Comparison of ENCODE assay signal across 30 cellular contexts in genomic region chrX:122219735-122220134, GRCh38.
"Had no signal": no experiment of that assay in that cellular context is flagged by ENCODE, and none has a peak within 500 bp of the region (broad histone marks: within the 10 kb centered on the region; RNA-seq: fewer than 3 reads in every experiment).

No MANE protein-coding gene starts in this region.

- H3K4me1 Mint-ChIP-seq: activated naive CD8-positive, alpha-beta T cell treated with anti-CD3 and anti-CD28 coated beads for 36 hours; mesothelial cell of epicardium; naive B cell; stimulated activated naive B cell treated with anti-CD40 and anti-IgM and Interleukin-4, amounts not matched to agents 10 μg/mL and 1 μg/mL and 100 μg/mL, for 72 hours had no signal

- H3K36me3 Mint-ChIP-seq: activated naive CD8-positive, alpha-beta T cell treated with anti-CD3 and anti-CD28 coated beads for 36 hours; brain; mesothelial cell of epicardium; stimulated activated naive B cell treated with anti-CD40 and anti-IgM and Interleukin-4, amounts not matched to agents 10 μg/mL and 1 μg/mL and 100 μg/mL, for 72 hours had no signal

- H3K27ac Mint-ChIP-seq: activated naive CD4-positive, alpha-beta T cell treated with anti-CD3 and anti-CD28 coated beads for 36 hours; activated naive CD8-positive, alpha-beta T cell treated with anti-CD3 and anti-CD28 coated beads for 36 hours; activated T-helper 1 cell treated with anti-CD3 and anti-CD28 coated beads, Interleukin-12 subunit alpha, Interleukin-12 subunit beta, Interleukin-2, Interleukin-4 antibody, amounts not matched to agents 30 ng/mL and 10 ng/mL and 1 ng/mL, durations not matched to agents 14 hours and 24 hours and 36 hours; effector memory CD8-positive, alpha-beta T cell; mesothelial cell of epicardium; naive B cell; nephron progenitor cell; stimulated activated naive B cell treated with anti-CD40 and anti-IgM and Interleukin-4, amounts not matched to agents 10 μg/mL and 1 μg/mL and 100 μg/mL, for 72 hours had no signal

- H3K27me3 ChIP-seq: adrenal gland, esophagus muscularis mucosa, right atrium auricular region had no signal

- FAIRE-seq: endothelial cell of umbilical vein had no signal

- H3K4me2 ChIP-seq: smooth muscle cell had no signal

- H3K27ac ChIP-seq: adrenal gland, esophagus muscularis mucosa, heart right ventricle, right atrium auricular region, tibial nerve had no signal

- H3K4me3 Mint-ChIP-seq: activated naive CD4-positive, alpha-beta T cell treated with anti-CD3 and anti-CD28 coated beads for 36 hours; activated naive CD8-positive, alpha-beta T cell treated with anti-CD3 and anti-CD28 coated beads for 36 hours; activated T-helper 1 cell treated with anti-CD3 and anti-CD28 coated beads, Interleukin-12 subunit alpha, Interleukin-12 subunit beta, Interleukin-2, Interleukin-4 antibody, amounts not matched to agents 30 ng/mL and 10 ng/mL and 1 ng/mL, durations not matched to agents 14 hours and 24 hours and 36 hours; brain; effector memory CD8-positive, alpha-beta T cell; mesothelial cell of epicardium; naive B cell; nephron progenitor cell; stimulated activated naive B cell treated with anti-CD40 and anti-IgM and Interleukin-4, amounts not matched to agents 10 μg/mL and 1 μg/mL and 100 μg/mL, for 72 hours had no signal

- H3K9me3 Mint-ChIP-seq: activated naive CD4-positive, alpha-beta T cell treated with anti-CD3 and anti-CD28 coated beads for 36 hours had no signal

- DNase-seq: activated CD4-positive, alpha-beta T cell treated with anti-CD3 and anti-CD28 coated beads for 4 hours; activated CD4-positive, alpha-beta T cell treated with anti-CD3 and anti-CD28 coated beads, Interleukin-2, amount 50 U/mL, for 48 hours; activated CD8-positive, alpha-beta memory T cell treated with anti-CD3 and anti-CD28 coated beads for 24 hours; activated effector memory CD4-positive, alpha-beta T cell treated with anti-CD3 and anti-CD28 coated beads, Interleukin-2, amount 50 U/mL, for 16 hours; activated naive CD4-positive, alpha-beta T cell treated with anti-CD3 and anti-CD28 coated beads for 36 hours; activated naive CD8-positive, alpha-beta T cell treated with anti-CD3 and anti-CD28 coated beads for 36 hours; activated T-cell treated with anti-CD3 and anti-CD28 coated beads, Interleukin-2, amount 50 U/mL, for 1 hour; adrenal gland; aorta; caudate nucleus; cortex of kidney; effector memory CD8-positive, alpha-beta T cell; foreskin melanocyte; heart right ventricle; islet precursor cell; left cardiac atrium; left ventricle myocardium superior; naive B cell; nephron progenitor cell; occipital lobe; stimulated activated CD4-positive, alpha-beta T cell treated with anti-CD3 and anti-CD28 coated beads, Interleukin-1b, Interleukin-23, amount 100 ng/mL, for 48 hours; stimulated activated naive B cell treated with anti-CD40 and anti-IgM and Interleukin-4, amounts not matched to agents 10 μg/mL and 1 μg/mL and 100 μg/mL, for 72 hours had no signal

- H3K9me3 ChIP-seq: adrenal gland, esophagus muscularis mucosa, heart right ventricle, tibial nerve had no signal

- H3K27me3 Mint-ChIP-seq: activated naive CD8-positive, alpha-beta T cell treated with anti-CD3 and anti-CD28 coated beads for 36 hours; effector memory CD8-positive, alpha-beta T cell had no signal

- H3K4me1 ChIP-seq: adrenal gland, esophagus muscularis mucosa, heart right ventricle, right atrium auricular region, tibial nerve had no signal

- H3K36me3 ChIP-seq: adrenal gland, esophagus muscularis mucosa, heart right ventricle, right atrium auricular region, tibial nerve had no signal

- H3K4me3 ChIP-seq: adrenal gland, esophagus muscularis mucosa, heart right ventricle, right atrium auricular region, smooth muscle cell, tibial nerve had no signal
